Comparison of ENCODE assay signal across 36 cellular contexts in genomic region chrX:42392846-42393245, GRCh38.
"Had no signal": no experiment of that assay in that cellular context is flagged by ENCODE, and none has a peak within 500 bp of the region (broad histone marks: within the 10 kb centered on the region; RNA-seq: fewer than 3 reads in every experiment).

No MANE protein-coding gene starts in this region.

- H3K27ac ChIP-seq: ascending aorta, body of pancreas, brain microvascular endothelial cell, breast epithelium, VCaP had no signal

- H3K4me3 ChIP-seq: ascending aorta, body of pancreas, breast epithelium had no signal

- H3K27ac Mint-ChIP-seq: activated B cell treated with CpG ODN at 0.5 μM for 24 hours; activated CD4-positive, alpha-beta memory T cell treated with anti-CD3 and anti-CD28 coated beads for 36 hours; activated CD4-positive, alpha-beta T cell treated with anti-CD3 and anti-CD28 coated beads, Interleukin-2, amount 10 ng/mL, durations not matched to agents 24 days and 14 days; activated CD8-positive, alpha-beta T cell treated with anti-CD3 and anti-CD28 coated beads for 36 hours; activated naive CD4-positive, alpha-beta T cell treated with anti-CD3 and anti-CD28 coated beads for 36 hours; activated naive CD4-positive, alpha-beta T cell treated with anti-CD3 and anti-CD28 coated beads, Interleukin-2, amount 50 U/mL, for 72 hours; activated naive CD8-positive, alpha-beta T cell treated with anti-CD3 and anti-CD28 coated beads for 36 hours; activated T-cell treated with anti-CD3 and anti-CD28 coated beads, Interleukin-2, amount 50 U/mL, for 72 hours; activated T-helper 1 cell treated with anti-CD3 and anti-CD28 coated beads, Interleukin-12 subunit alpha, Interleukin-12 subunit beta, Interleukin-2, Interleukin-4 antibody, amounts not matched to agents 30 ng/mL and 10 ng/mL and 1 ng/mL, durations not matched to agents 14 hours and 24 hours and 36 hours; activated T-helper 17 cell treated with anti-CD3 and anti-CD28 coated beads, Interleukin-2, amount 50 U/mL, for 72 hours; T-helper 1 cell treated with Interleukin-12 subunit alpha and Interleukin-12 subunit beta and Interleukin-4 antibody, amounts not matched to agents 30 μg/mL and 1 μg/mL, for 36 hours; T-helper 2 cell treated with Interferon-gamma antibody and Interleukin-4, amounts not matched to agents 5 μg/mL and 100 μg/mL, for 36 hours had no signal

- H3K4me3 Mint-ChIP-seq: activated B cell treated with CpG ODN at 0.5 μM for 24 hours; activated CD4-positive, alpha-beta memory T cell treated with anti-CD3 and anti-CD28 coated beads for 36 hours; activated CD4-positive, alpha-beta T cell treated with anti-CD3 and anti-CD28 coated beads, Interleukin-2, amount 10 ng/mL, durations not matched to agents 24 days and 14 days; activated CD8-positive, alpha-beta T cell treated with anti-CD3 and anti-CD28 coated beads for 36 hours; activated naive CD4-positive, alpha-beta T cell treated with anti-CD3 and anti-CD28 coated beads for 36 hours; activated naive CD8-positive, alpha-beta T cell treated with anti-CD3 and anti-CD28 coated beads for 36 hours; activated T-cell treated with anti-CD3 and anti-CD28 coated beads, Interleukin-2, amount 50 U/mL, for 4 hours; activated T-cell treated with anti-CD3 and anti-CD28 coated beads, Interleukin-2, amount 50 U/mL, for 72 hours; activated T-helper 1 cell treated with anti-CD3 and anti-CD28 coated beads, Interleukin-12 subunit alpha, Interleukin-12 subunit beta, Interleukin-2, Interleukin-4 antibody, amounts not matched to agents 30 ng/mL and 10 ng/mL and 1 ng/mL, durations not matched to agents 14 hours and 24 hours and 36 hours; activated T-helper 17 cell treated with anti-CD3 and anti-CD28 coated beads, Interleukin-2, amount 50 U/mL, for 72 hours; T-helper 1 cell treated with Interleukin-12 subunit alpha and Interleukin-12 subunit beta and Interleukin-4 antibody, amounts not matched to agents 30 μg/mL and 1 μg/mL, for 36 hours; T-helper 2 cell treated with Interferon-gamma antibody and Interleukin-4, amounts not matched to agents 5 μg/mL and 100 μg/mL, for 36 hours had no signal

- ATAC-seq: activated CD8-positive, alpha-beta T cell treated with anti-CD3 and anti-CD28 coated beads for 36 hours; activated naive CD4-positive, alpha-beta T cell treated with anti-CD3 and anti-CD28 coated beads, Interleukin-2, amount 50 U/mL, for 72 hours; activated T-cell treated with anti-CD3 and anti-CD28 coated beads, Interleukin-2, amount 50 U/mL, for 4 hours; activated T-cell treated with anti-CD3 and anti-CD28 coated beads, Interleukin-2, amount 50 U/mL, for 72 hours; activated T-helper 17 cell treated with anti-CD3 and anti-CD28 coated beads, Interleukin-2, amount 50 U/mL, for 72 hours; body of pancreas had no signal

- FAIRE-seq: TTC549 had no signal

- H3K9me3 Mint-ChIP-seq: activated B cell treated with CpG ODN at 0.5 μM for 24 hours; activated CD4-positive, alpha-beta memory T cell treated with anti-CD3 and anti-CD28 coated beads for 36 hours; activated CD8-positive, alpha-beta T cell treated with anti-CD3 and anti-CD28 coated beads for 36 hours; activated naive CD4-positive, alpha-beta T cell treated with anti-CD3 and anti-CD28 coated beads for 36 hours; activated T-cell treated with anti-CD3 and anti-CD28 coated beads, Interleukin-2, amount 50 U/mL, for 4 hours; activated T-helper 17 cell treated with anti-CD3 and anti-CD28 coated beads, Interleukin-2, amount 50 U/mL, for 72 hours; T-helper 2 cell treated with Interferon-gamma antibody and Interleukin-4, amounts not matched to agents 5 μg/mL and 100 μg/mL, for 36 hours had no signal

- DNase-seq: activated B cell treated with CpG ODN at 0.5 μM for 24 hours; activated CD4-positive, alpha-beta memory T cell treated with anti-CD3 and anti-CD28 coated beads for 36 hours; activated CD4-positive, alpha-beta T cell treated with anti-CD3 and anti-CD28 coated beads for 4 hours; activated CD4-positive, alpha-beta T cell treated with anti-CD3 and anti-CD28 coated beads, Interleukin-2, amount 10 ng/mL, durations not matched to agents 24 days and 14 days; activated CD4-positive, alpha-beta T cell treated with anti-CD3 and anti-CD28 coated beads, Interleukin-2, amount 50 U/mL, for 1 hour; activated CD4-positive, alpha-beta T cell treated with anti-CD3 and anti-CD28 coated beads, Interleukin-2, amount 50 U/mL, for 4 hours; activated CD4-positive, CD25-positive, alpha-beta regulatory T cell treated with anti-CD3 and anti-CD28 coated beads, Interleukin-2, amount 50 U/mL, for 72 hours; activated CD8-positive, alpha-beta memory T cell treated with anti-CD3 and anti-CD28 coated beads, Interleukin-2, amount 50 U/mL, for 4 hours; activated CD8-positive, alpha-beta T cell treated with anti-CD3 and anti-CD28 coated beads for 36 hours; activated effector memory CD4-positive, alpha-beta T cell treated with anti-CD3 and anti-CD28 coated beads, Interleukin-2, amount 50 U/mL, for 16 hours; activated gamma-delta T cell treated with Interleukin-2 at 50 U/mL for 16 hours; activated naive CD4-positive, alpha-beta T cell; activated naive CD4-positive, alpha-beta T cell treated with anti-CD3 and anti-CD28 coated beads for 36 hours; activated naive CD4-positive, alpha-beta T cell treated with anti-CD3 and anti-CD28 coated beads, Interleukin-2, amount 50 U/mL, for 16 hours; activated naive CD8-positive, alpha-beta T cell treated with anti-CD3 and anti-CD28 coated beads for 36 hours; activated T-cell treated with anti-CD3 and anti-CD28 coated beads for 4 hours; activated T-cell treated with anti-CD3 and anti-CD28 coated beads, Interleukin-2, amount 50 U/mL, for 1 hour; activated T-cell treated with anti-CD3 and anti-CD28 coated beads, Interleukin-2, amount 50 U/mL, for 4 hours; activated T-cell treated with anti-CD3 and anti-CD28 coated beads, Interleukin-2, amount 50 U/mL, for 72 hours; amygdala; anterior cingulate cortex; body of pancreas; brain microvascular endothelial cell; central memory CD4-positive, alpha-beta T cell; T-helper 1 cell; T-helper 2 cell; T-helper 9 cell had no signal

- H3K36me3 Mint-ChIP-seq: activated CD4-positive, alpha-beta memory T cell treated with anti-CD3 and anti-CD28 coated beads for 36 hours; activated naive CD4-positive, alpha-beta T cell treated with anti-CD3 and anti-CD28 coated beads, Interleukin-2, amount 50 U/mL, for 72 hours had no signal

- H3K27me3 Mint-ChIP-seq: activated B cell treated with CpG ODN at 0.5 μM for 24 hours; activated CD4-positive, alpha-beta memory T cell treated with anti-CD3 and anti-CD28 coated beads for 36 hours; activated CD4-positive, alpha-beta T cell treated with anti-CD3 and anti-CD28 coated beads, Interleukin-2, amount 10 ng/mL, durations not matched to agents 24 days and 14 days; activated CD8-positive, alpha-beta T cell treated with anti-CD3 and anti-CD28 coated beads for 36 hours; activated naive CD8-positive, alpha-beta T cell treated with anti-CD3 and anti-CD28 coated beads for 36 hours; activated T-helper 17 cell treated with anti-CD3 and anti-CD28 coated beads, Interleukin-2, amount 50 U/mL, for 72 hours had no signal

- H3K4me1 ChIP-seq: ascending aorta, body of pancreas, breast epithelium had no signal

- H3K36me3 ChIP-seq: ascending aorta, brain microvascular endothelial cell, breast epithelium had no signal

- H3K4me1 Mint-ChIP-seq: activated B cell treated with CpG ODN at 0.5 μM for 24 hours; activated CD4-positive, alpha-beta T cell treated with anti-CD3 and anti-CD28 coated beads, Interleukin-2, amount 10 ng/mL, durations not matched to agents 24 days and 14 days; activated T-helper 17 cell treated with anti-CD3 and anti-CD28 coated beads, Interleukin-2, amount 50 U/mL, for 72 hours had no signal

- H3K27me3 ChIP-seq: ascending aorta, body of pancreas, brain microvascular endothelial cell had no signal

- H3K9me3 ChIP-seq: ascending aorta, body of pancreas, breast epithelium had no signal
